Comparison of ENCODE assay signal across 22 cellular contexts in the genomic region with DNA sequence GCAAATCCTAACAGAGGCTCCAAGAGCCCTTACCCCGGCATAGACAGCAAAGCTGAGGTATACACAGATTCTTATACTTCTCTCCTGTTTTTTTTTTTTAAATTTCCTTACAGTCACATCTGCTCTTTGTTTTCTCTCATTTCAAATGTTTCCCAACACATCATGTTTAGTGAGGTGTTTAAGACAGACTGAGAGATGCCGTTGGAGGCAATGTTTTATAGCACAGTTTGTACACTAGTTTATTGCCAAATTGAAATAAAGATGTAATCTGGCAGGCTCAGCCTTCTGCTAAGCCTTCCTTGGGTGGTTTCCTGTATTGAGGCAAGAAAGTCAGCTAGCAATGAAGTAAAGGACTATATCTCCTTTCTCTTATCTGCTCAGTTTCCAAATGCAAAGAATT.
DNase-seq lines count a peak whose midpoint lies in the region; ATAC-seq and TF ChIP-seq lines count a peak whose summit lies in the region.
"Had no signal": no experiment of that assay in that cellular context is flagged by ENCODE, and none has a peak within 500 bp of the region (broad histone marks: within the 10 kb centered on the region; RNA-seq: fewer than 3 reads in every experiment).

No MANE protein-coding gene starts in this region.

- H3K9me3 ChIP-seq in Loucy (ENCODE audit: insufficient read depth, low read depth, low read length) (no peaks in the 10 kb centered on the region), neural progenitor cell (ENCODE audit: low read depth) (no peaks in the 10 kb centered on the region)
- no peaks in the 10 kb centered on the region for H3K9me3 ChIP-seq in CD8-positive, alpha-beta T cell (ENCODE audit: low read length)
- H3K9me3 ChIP-seq: A549; BE2C; BLaER1 treated with 17β-estradiol and CSF1 and Interleukin-3, amounts not matched to agents 10 nM and 100 nM; HAP-1 had no signal

- H3K36me3 ChIP-seq in Loucy (ENCODE audit: insufficient read depth, low read length): no peaks in the 10 kb centered on the region
- H3K36me3 ChIP-seq in neural progenitor cell: no peaks in the 10 kb centered on the region
- H3K36me3 ChIP-seq in CD8-positive, alpha-beta T cell (ENCODE audit: insufficient read depth, low read length): no peaks in the 10 kb centered on the region
- H3K36me3 ChIP-seq: BE2C; BLaER1 treated with 17β-estradiol and CSF1 and Interleukin-3, amounts not matched to agents 10 nM and 100 nM; HAP-1 had no signal

- H2AFZ ChIP-seq in Loucy (ENCODE audit: low read length): peak overlapping the region; percentile 63; the same call in 1 of the 2 replicates
- no peak overlapping the region for H2AFZ ChIP-seq in neural progenitor cell (replicated peaks)

- TF ChIP-seq CTCF in Loucy (conservative IDR thresholded peaks at IDR 0.05; ENCODE audit: low read length): no peak
- no peak for TF ChIP-seq CTCF in neural progenitor cell (IDR thresholded peaks at IDR 0.05)
- no peak for TF ChIP-seq CTCF in CD8-positive, alpha-beta T cell (IDR thresholded peaks at IDR 0.05)

- H3K4me1 ChIP-seq in Loucy (ENCODE audit: insufficient read depth, low read length, poor library complexity, severe bottlenecking) (peaks cover 37% of the 10 kb centered on the region), neural progenitor cell (peaks cover 33% of the 10 kb centered on the region)
- no peaks in the 10 kb centered on the region for H3K4me1 ChIP-seq in CD8-positive, alpha-beta T cell (ENCODE audit: insufficient read depth, low read length)
- H3K4me1 ChIP-seq: A549; BLaER1 treated with 17β-estradiol and CSF1 and Interleukin-3, amounts not matched to agents 10 nM and 100 nM; HAP-1 had no signal

- no peaks in the 10 kb centered on the region for H3K9me3 Mint-ChIP-seq in neural progenitor cell
- H3K9me3 Mint-ChIP-seq in CD8-positive, alpha-beta T cell: peaks cover 2% of the 10 kb centered on the region
- no peaks in the 10 kb centered on the region for H3K9me3 Mint-ChIP-seq in stimulated activated memory B cell treated with anti-CD40 and anti-IgM and Interleukin-4, amounts not matched to agents 10 μg/mL and 1 μg/mL and 100 μg/mL, for 72 hours

- H3F3A ChIP-seq in Loucy (ENCODE audit: low read depth): peaks cover 9% of the 10 kb centered on the region
- peaks cover 18% of the 10 kb centered on the region for H3F3A ChIP-seq in neural progenitor cell (ENCODE audit: low read depth)

- CTCF ChIA-PET in CD8-positive, alpha-beta T cell (lab: Charles Lee): no interaction called here

- H3K36me3 Mint-ChIP-seq in neural progenitor cell: no peaks in the 10 kb centered on the region
- no peaks in the 10 kb centered on the region for H3K36me3 Mint-ChIP-seq in CD8-positive, alpha-beta T cell
- H3K36me3 Mint-ChIP-seq in stimulated activated memory B cell treated with anti-CD40 and anti-IgM and Interleukin-4, amounts not matched to agents 10 μg/mL and 1 μg/mL and 100 μg/mL, for 72 hours: no peaks in the 10 kb centered on the region
- H3K36me3 Mint-ChIP-seq: CD14-positive monocyte had no signal

- no peak overlapping the region for H3K27ac ChIP-seq in neural progenitor cell
- no peak overlapping the region for H3K27ac ChIP-seq in CD8-positive, alpha-beta T cell (ENCODE audit: low read depth, low read length)
- H3K27ac ChIP-seq: A549; BLaER1 treated with 17β-estradiol and CSF1 and Interleukin-3, amounts not matched to agents 10 nM and 100 nM had no signal

- H3K79me2 ChIP-seq in Loucy (ENCODE audit: insufficient read depth, low read length): no peaks in the 10 kb centered on the region
- H3K79me2 ChIP-seq in neural progenitor cell (ENCODE audit: low read depth): no peaks in the 10 kb centered on the region

- no peak overlapping the region for H3K4me3 Mint-ChIP-seq in neural progenitor cell
- H3K4me3 Mint-ChIP-seq in CD8-positive, alpha-beta T cell: no peak overlapping the region
- no peak overlapping the region for H3K4me3 Mint-ChIP-seq in stimulated activated memory B cell treated with anti-CD40 and anti-IgM and Interleukin-4, amounts not matched to agents 10 μg/mL and 1 μg/mL and 100 μg/mL, for 72 hours
- H3K4me3 Mint-ChIP-seq: CD14-positive monocyte; CD4-positive, alpha-beta T cell; HFFc6 had no signal

- H3K9me2 ChIP-seq in Loucy (replicated peaks; ENCODE audit: low read depth, low read length): no peaks in the 10 kb centered on the region

- DNase-seq in epidermal melanocyte (ENCODE audit: insufficient read length, low spot score): peak; percentile 25
- no peak for DNase-seq in neural progenitor cell (ENCODE audit: low spot score)
- DNase-seq in CD8-positive, alpha-beta T cell: no peak
- no peak for DNase-seq in NCI-H2227 treated with DMSO at 0.1 percent for 48 hours (lab: John Stamatoyannopoulos, UW)
- DNase-seq: 8988T; ACHN; AML-193; BE2C; Calu3; CD4-positive, alpha-beta T cell; COR-L47; DMS53; DMS79 treated with DMSO at 0.1 percent for 48 hours; GF-D8; GOT3; HFFc6 had no signal

- no peak for ATAC-seq in CD8-positive, alpha-beta T cell
- ATAC-seq in stimulated activated memory B cell treated with anti-CD40 and anti-IgM and Interleukin-4, amounts not matched to agents 10 μg/mL and 1 μg/mL and 100 μg/mL, for 72 hours: no peak
- ATAC-seq: A549 had no signal

- H3K27me3 ChIP-seq in Loucy (ENCODE audit: insufficient read depth, low read length, poor library complexity, severe bottlenecking): no peaks in the 10 kb centered on the region
- H3K27me3 ChIP-seq in neural progenitor cell: no peaks in the 10 kb centered on the region
- no peaks in the 10 kb centered on the region for H3K27me3 ChIP-seq in CD8-positive, alpha-beta T cell (ENCODE audit: insufficient read depth, low read length)
- H3K27me3 ChIP-seq: BE2C; BLaER1 treated with 17β-estradiol and CSF1 and Interleukin-3, amounts not matched to agents 10 nM and 100 nM had no signal

- POLR2A ChIA-PET in CD8-positive, alpha-beta T cell (lab: Charles Lee): no interaction called here

- H3K27ac Mint-ChIP-seq in neural progenitor cell: peak overlapping the region; percentile 40
- no peak overlapping the region for H3K27ac Mint-ChIP-seq in CD8-positive, alpha-beta T cell
- no peak overlapping the region for H3K27ac Mint-ChIP-seq in stimulated activated memory B cell treated with anti-CD40 and anti-IgM and Interleukin-4, amounts not matched to agents 10 μg/mL and 1 μg/mL and 100 μg/mL, for 72 hours
- H3K27ac Mint-ChIP-seq: CD14-positive monocyte; CD4-positive, alpha-beta T cell; HFFc6 had no signal

- peak overlapping the region; percentile 91 for H3K4me2 ChIP-seq in Loucy (ENCODE audit: low read depth, low read length, poor library complexity, severe bottlenecking)
- no peak overlapping the region for H3K4me2 ChIP-seq in neural progenitor cell
- H3K4me2 ChIP-seq: A549; BLaER1 treated with 17β-estradiol and CSF1 and Interleukin-3, amounts not matched to agents 10 nM and 100 nM had no signal

- intact Hi-C loops in CD8-positive, alpha-beta T cell (cut with DNase I, micrococcal nuclease): no loop called here

- H3K4me1 Mint-ChIP-seq in neural progenitor cell: peaks cover 23% of the 10 kb centered on the region
- no peaks in the 10 kb centered on the region for H3K4me1 Mint-ChIP-seq in CD8-positive, alpha-beta T cell (ENCODE audit: low read depth)
- no peaks in the 10 kb centered on the region for H3K4me1 Mint-ChIP-seq in stimulated activated memory B cell treated with anti-CD40 and anti-IgM and Interleukin-4, amounts not matched to agents 10 μg/mL and 1 μg/mL and 100 μg/mL, for 72 hours
- H3K4me1 Mint-ChIP-seq: CD14-positive monocyte had no signal

- H4K20me1 ChIP-seq in Loucy (ENCODE audit: insufficient read depth, low read length, poor library complexity, severe bottlenecking) (no peaks in the 10 kb centered on the region), neural progenitor cell (ENCODE audit: low read depth) (no peaks in the 10 kb centered on the region)
- H4K20me1 ChIP-seq: BLaER1 treated with 17β-estradiol and CSF1 and Interleukin-3, amounts not matched to agents 10 nM and 100 nM had no signal

- H3K4me3 ChIP-seq in Loucy (ENCODE audit: low read length, poor library complexity, severe bottlenecking) (peak overlapping the region; percentile 69), neural progenitor cell (no peak overlapping the region)
- H3K4me3 ChIP-seq in CD8-positive, alpha-beta T cell (ENCODE audit: low read depth, low read length): no peak overlapping the region
- H3K4me3 ChIP-seq: A549; BLaER1 treated with 17β-estradiol and CSF1 and Interleukin-3, amounts not matched to agents 10 nM and 100 nM; HAP-1 had no signal

- H3K27me3 Mint-ChIP-seq in neural progenitor cell (ENCODE audit: insufficient read depth, low read depth): no peaks in the 10 kb centered on the region
- no peaks in the 10 kb centered on the region for H3K27me3 Mint-ChIP-seq in CD8-positive, alpha-beta T cell (ENCODE audit: low read depth)
- no peaks in the 10 kb centered on the region for H3K27me3 Mint-ChIP-seq in stimulated activated memory B cell treated with anti-CD40 and anti-IgM and Interleukin-4, amounts not matched to agents 10 μg/mL and 1 μg/mL and 100 μg/mL, for 72 hours
- H3K27me3 Mint-ChIP-seq: CD4-positive, alpha-beta T cell had no signal

- peak overlapping the region; percentile 81 for H3K9ac ChIP-seq in Loucy (ENCODE audit: low read depth, low read length, poor library complexity, severe bottlenecking)
- no peak overlapping the region for H3K9ac ChIP-seq in neural progenitor cell
- H3K9ac ChIP-seq: BLaER1 treated with 17β-estradiol and CSF1 and Interleukin-3, amounts not matched to agents 10 nM and 100 nM had no signal
